ENCODE assay signal across 8 cellular contexts in the genomic region with DNA sequence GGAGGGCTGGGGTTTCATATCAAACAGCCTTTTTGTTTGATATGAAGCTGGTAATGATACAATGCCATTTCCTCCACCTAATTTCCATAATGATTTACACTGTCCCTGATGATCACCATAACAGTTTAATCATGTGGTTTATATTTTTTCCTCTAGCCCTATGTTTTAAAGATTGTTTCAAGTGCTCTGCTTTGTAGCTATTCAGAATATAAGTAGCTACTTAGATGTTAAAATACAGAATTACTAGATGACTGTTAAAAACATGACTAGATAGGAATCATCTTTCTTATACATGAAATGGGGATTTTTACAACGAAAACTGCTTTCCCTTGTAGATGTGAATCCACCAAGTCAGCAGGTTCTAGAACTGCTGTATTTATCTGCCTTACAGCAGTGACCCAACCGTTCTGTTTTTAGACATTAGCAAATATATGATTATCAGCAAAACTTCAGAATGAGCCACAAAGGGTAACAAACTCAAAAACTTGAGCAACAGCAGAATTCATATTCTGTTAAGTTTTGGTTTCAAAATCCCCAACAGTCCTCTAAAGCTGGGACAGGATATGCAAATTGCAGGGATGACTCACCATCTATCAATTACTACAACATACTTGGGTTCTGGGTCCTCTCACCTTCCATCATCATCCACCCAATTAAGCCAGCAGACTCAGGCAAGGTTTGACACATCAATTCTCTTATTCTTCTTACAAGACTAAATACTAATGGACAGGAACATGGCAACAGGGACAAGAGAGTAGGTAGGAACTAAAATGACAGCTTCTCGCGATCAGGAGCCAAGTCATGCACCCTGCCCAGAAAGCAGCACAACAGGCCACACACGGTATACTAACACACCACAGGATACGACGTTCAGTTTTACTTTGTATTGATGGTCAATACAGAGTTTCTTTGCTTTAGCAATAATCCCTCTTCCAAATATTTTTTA.
DNase-seq lines count a peak whose midpoint lies in the region; ATAC-seq lines count a peak whose summit lies in the region.

No MANE protein-coding gene starts in this region.

- H3K9me3 Mint-ChIP-seq in activated CD8-positive, alpha-beta T cell treated with anti-CD3 and anti-CD28 coated beads, Interleukin-2, amount 10 ng/mL, durations not matched to agents 7 days and 5 days (ENCODE audit: insufficient read depth): no peaks in the 10 kb centered on the region

- peaks cover 92% of the 10 kb centered on the region for H3K4me1 Mint-ChIP-seq in activated CD8-positive, alpha-beta T cell treated with anti-CD3 and anti-CD28 coated beads, Interleukin-2, amount 10 ng/mL, durations not matched to agents 7 days and 5 days (ENCODE audit: low read depth)

- ATAC-seq in GM21367 (IDR thresholded peaks at IDR 0.05; ENCODE audit: unreplicated experiment) (peak; percentile 78), HG03520 (IDR thresholded peaks at IDR 0.05; ENCODE audit: unreplicated experiment) (peak; percentile 77)
- ATAC-seq in activated CD8-positive, alpha-beta T cell treated with anti-CD3 and anti-CD28 coated beads, Interleukin-2, amount 10 ng/mL, durations not matched to agents 7 days and 5 days: peak; percentile 87
- peak; percentile 74 for ATAC-seq in stimulated activated naive CD8-positive, alpha-beta T cell treated with anti-CD3 and anti-CD28 coated beads, Interleukin-15, Interleukin-2, amounts not matched to agents 100 U/mL and 50 U/mL, for 24 hours

- H3K27ac Mint-ChIP-seq in activated CD8-positive, alpha-beta T cell treated with anti-CD3 and anti-CD28 coated beads, Interleukin-2, amount 10 ng/mL, durations not matched to agents 7 days and 5 days: peak overlapping the region; percentile 96

- POLR2A ChIA-PET in activated CD8-positive, alpha-beta T cell treated with anti-CD3 and anti-CD28 coated beads, Interleukin-2, amount 10 ng/mL, durations not matched to agents 7 days and 5 days (lab: Charles Lee): interaction anchor here (0.6 to 2.9 kb wide), 17 partner anchors 10 to 376 kb away, joined by 3 to 17 read pairs (median 4); partner anchors contain the start of gene PIP4K2A

- H3K27me3 Mint-ChIP-seq in activated CD8-positive, alpha-beta T cell treated with anti-CD3 and anti-CD28 coated beads, Interleukin-2, amount 10 ng/mL, durations not matched to agents 7 days and 5 days (ENCODE audit: low read depth): no peaks in the 10 kb centered on the region

- CTCF ChIA-PET in activated CD8-positive, alpha-beta T cell treated with anti-CD3 and anti-CD28 coated beads, Interleukin-2, amount 10 ng/mL, durations not matched to agents 7 days and 5 days (lab: Charles Lee): interaction anchor here (0.7 to 5.3 kb wide), 14 partner anchors 9 to 56 kb away, joined by 3 to 32 read pairs (median 4); no protein-coding TSS in a partner anchor

- H3K4me3 Mint-ChIP-seq in activated CD8-positive, alpha-beta T cell treated with anti-CD3 and anti-CD28 coated beads, Interleukin-2, amount 10 ng/mL, durations not matched to agents 7 days and 5 days: peak overlapping the region; percentile 78

- peak; percentile 44 for DNase-seq in GM03348 (ENCODE audit: low spot score)
- peak; percentile 56 for DNase-seq in activated CD8-positive, alpha-beta T cell treated with anti-CD3 and anti-CD28 coated beads, Interleukin-2, amount 10 ng/mL, durations not matched to agents 7 days and 5 days
- peak; percentile 67 for DNase-seq in germinal center (ENCODE audit: low spot score)
- DNase-seq in stimulated activated naive CD8-positive, alpha-beta T cell treated with anti-CD3 and anti-CD28 coated beads, Interleukin-15, Interleukin-2, amounts not matched to agents 100 U/mL and 50 U/mL, for 24 hours: no peak
- no peak for DNase-seq in DMS153 treated with DMSO at 0.1 percent for 48 hours (lab: John Stamatoyannopoulos, UW; ENCODE audit: unreplicated experiment)
- DNase-seq in NCI-H446 treated with DMSO at 0.1 percent for 48 hours (lab: John Stamatoyannopoulos, UW): no peak

- H3K36me3 Mint-ChIP-seq in activated CD8-positive, alpha-beta T cell treated with anti-CD3 and anti-CD28 coated beads, Interleukin-2, amount 10 ng/mL, durations not matched to agents 7 days and 5 days (ENCODE audit: low read depth): peaks cover 37% of the 10 kb centered on the region

Comparison
In these comparisons a context has a peak if more than half of its experiments do, and no peak if none do; other contexts are left out.
1. DNase-seq: peak in GM03348 (single experiment), activated CD8-positive, alpha-beta T cell treated with anti-CD3 and anti-CD28 coated beads, Interleukin-2, amount 10 ng/mL, durations not matched to agents 7 days and 5 days (single experiment) and germinal center (single experiment); none in stimulated activated naive CD8-positive, alpha-beta T cell treated with anti-CD3 and anti-CD28 coated beads, Interleukin-15, Interleukin-2, amounts not matched to agents 100 U/mL and 50 U/mL, for 24 hours (single experiment), DMS153 treated with DMSO at 0.1 percent for 48 hours (single experiment) and NCI-H446 treated with DMSO at 0.1 percent for 48 hours (single experiment).
2. Peak in every context shown above with its lines, with median percentiles within 50 percentile points of each other: ATAC-seq.